16 cellular contexts compared by ENCODE assay signal in genomic region chr10:60083039-60083344, GRCh38.
DNase-seq lines count a peak whose midpoint lies in the region; ATAC-seq lines count a peak whose summit lies in the region.
"Had no signal": no experiment of that assay in that cellular context is flagged by ENCODE, and none has a peak within 500 bp of the region (broad histone marks: within the 10 kb centered on the region; RNA-seq: fewer than 3 reads in every experiment).

No MANE protein-coding gene starts in this region.

- no peak overlapping the region for H3K27ac ChIP-seq in ACC112 (ENCODE audit: low read depth, low read length)
- H3K27ac ChIP-seq in Karpas-422 (ENCODE audit: low read length) = no peak overlapping the region
- no peak overlapping the region for H3K27ac ChIP-seq in duodenal mucosa (ENCODE audit: low read depth, low read length)
- H3K27ac ChIP-seq: BLaER1 treated with 17β-estradiol and CSF1 and Interleukin-3, amounts not matched to agents 10 nM and 100 nM had no signal

- no peaks in the 10 kb centered on the region for H3K9me3 ChIP-seq in Karpas-422 (ENCODE audit: low read length)
- no peaks in the 10 kb centered on the region for H3K9me3 ChIP-seq in duodenal mucosa (ENCODE audit: control insufficient read depth in 1 of 2, low read length in 2 of 2)
- H3K9me3 ChIP-seq: BLaER1 treated with 17β-estradiol and CSF1 and Interleukin-3, amounts not matched to agents 10 nM and 100 nM had no signal

- H4K20me1 ChIP-seq in Karpas-422 (ENCODE audit: insufficient read depth, low read depth, low read length) = no peaks in the 10 kb centered on the region
- H4K20me1 ChIP-seq: BLaER1 treated with 17β-estradiol and CSF1 and Interleukin-3, amounts not matched to agents 10 nM and 100 nM had no signal

- H3K36me3 ChIP-seq in ACC112 (ENCODE audit: insufficient read depth, low read length) (no peaks in the 10 kb centered on the region), Karpas-422 (ENCODE audit: insufficient read depth, low read length) (no peaks in the 10 kb centered on the region), duodenal mucosa (ENCODE audit: control insufficient read depth in 1 of 2, insufficient read depth in 2 of 2, low read length in 2 of 2) (peaks cover 11 to 17% of the 10 kb centered on the region in 2 donors)
- H3K36me3 ChIP-seq: BLaER1 treated with 17β-estradiol and CSF1 and Interleukin-3, amounts not matched to agents 10 nM and 100 nM had no signal

- ATAC-seq in left lobe of liver = peak; percentile 77
- no peak for ATAC-seq in GM21360 (IDR thresholded peaks at IDR 0.05; ENCODE audit: unreplicated experiment)
- ATAC-seq: Panc1, Right ventricle myocardium inferior had no signal

- peak overlapping the region; percentile 62 for H3K4me3 ChIP-seq in ACC112 (ENCODE audit: low read depth, low read length)
- no peak overlapping the region for H3K4me3 ChIP-seq in Karpas-422 (ENCODE audit: low read length)
- H3K4me3 ChIP-seq in duodenal mucosa (ENCODE audit: low read depth in 1 of 2, low read length in 2 of 2) = peak overlapping the region; percentile 8 to 34
- H3K4me3 ChIP-seq: BLaER1 treated with 17β-estradiol and CSF1 and Interleukin-3, amounts not matched to agents 10 nM and 100 nM had no signal

- H3K27me3 ChIP-seq in ACC112 (ENCODE audit: insufficient read depth, low read length) = no peaks in the 10 kb centered on the region
- H3K27me3 ChIP-seq in Karpas-422 (ENCODE audit: low read length) = no peaks in the 10 kb centered on the region
- H3K27me3 ChIP-seq in duodenal mucosa (ENCODE audit: control insufficient read depth in 1 of 2, insufficient read depth in 2 of 2, low read length in 2 of 2) = no peaks in the 10 kb centered on the region
- H3K27me3 ChIP-seq: BLaER1 treated with 17β-estradiol and CSF1 and Interleukin-3, amounts not matched to agents 10 nM and 100 nM had no signal

- H3K9ac ChIP-seq in Karpas-422 (ENCODE audit: low read length) (no peak overlapping the region), duodenal mucosa (ENCODE audit: low read depth in 1 of 2, low read length in 2 of 2) (no peak overlapping the region)
- H3K9ac ChIP-seq: BLaER1 treated with 17β-estradiol and CSF1 and Interleukin-3, amounts not matched to agents 10 nM and 100 nM had no signal

- H3K79me2 ChIP-seq in ACC112 (ENCODE audit: control insufficient read depth, insufficient read depth, low read length, unreplicated experiment) (no peaks in the 10 kb centered on the region), Karpas-422 (ENCODE audit: low read length) (no peaks in the 10 kb centered on the region)

- peak overlapping the region; percentile 16 for H3K4me2 ChIP-seq in Karpas-422 (ENCODE audit: low read depth, low read length, poor library complexity, severe bottlenecking)
- H3K4me2 ChIP-seq: BLaER1 treated with 17β-estradiol and CSF1 and Interleukin-3, amounts not matched to agents 10 nM and 100 nM had no signal

- DNase-seq in Karpas-422 (no peak), left lobe of liver (ENCODE audit: low spot score) (no peak), NCI-H526 (lab: John Stamatoyannopoulos, UW) (no peak), AG20443 (ENCODE audit: low spot score) (no peak), NCI-H1105 treated with DMSO at 0.1 percent for 48 hours (lab: John Stamatoyannopoulos, UW) (no peak)
- DNase-seq: DMS79 treated with DMSO at 0.1 percent for 48 hours, H9, NCI-H1436, NCI-H2081, NCI-H82 had no signal

- H3K9me2 ChIP-seq in Karpas-422 (replicated peaks; ENCODE audit: insufficient read depth, low read length) = no peaks in the 10 kb centered on the region

- peaks cover 4% of the 10 kb centered on the region for H3K4me1 ChIP-seq in ACC112 (ENCODE audit: control insufficient read depth, insufficient read depth, low read length, unreplicated experiment)
- H3K4me1 ChIP-seq in Karpas-422 (ENCODE audit: low read length) = no peaks in the 10 kb centered on the region
- no peaks in the 10 kb centered on the region for H3K4me1 ChIP-seq in duodenal mucosa (ENCODE audit: control insufficient read depth in 1 of 2, insufficient read depth in 2 of 2, low read length in 2 of 2)
- H3K4me1 ChIP-seq: BLaER1 treated with 17β-estradiol and CSF1 and Interleukin-3, amounts not matched to agents 10 nM and 100 nM had no signal

- peak overlapping the region; percentile 73 for H2AFZ ChIP-seq in ACC112 (ENCODE audit: low read length, unreplicated experiment)
- H2AFZ ChIP-seq in Karpas-422 (ENCODE audit: low read length) = no peak overlapping the region
